ENCODE assay signal across 8 cellular contexts in the genomic region with DNA sequence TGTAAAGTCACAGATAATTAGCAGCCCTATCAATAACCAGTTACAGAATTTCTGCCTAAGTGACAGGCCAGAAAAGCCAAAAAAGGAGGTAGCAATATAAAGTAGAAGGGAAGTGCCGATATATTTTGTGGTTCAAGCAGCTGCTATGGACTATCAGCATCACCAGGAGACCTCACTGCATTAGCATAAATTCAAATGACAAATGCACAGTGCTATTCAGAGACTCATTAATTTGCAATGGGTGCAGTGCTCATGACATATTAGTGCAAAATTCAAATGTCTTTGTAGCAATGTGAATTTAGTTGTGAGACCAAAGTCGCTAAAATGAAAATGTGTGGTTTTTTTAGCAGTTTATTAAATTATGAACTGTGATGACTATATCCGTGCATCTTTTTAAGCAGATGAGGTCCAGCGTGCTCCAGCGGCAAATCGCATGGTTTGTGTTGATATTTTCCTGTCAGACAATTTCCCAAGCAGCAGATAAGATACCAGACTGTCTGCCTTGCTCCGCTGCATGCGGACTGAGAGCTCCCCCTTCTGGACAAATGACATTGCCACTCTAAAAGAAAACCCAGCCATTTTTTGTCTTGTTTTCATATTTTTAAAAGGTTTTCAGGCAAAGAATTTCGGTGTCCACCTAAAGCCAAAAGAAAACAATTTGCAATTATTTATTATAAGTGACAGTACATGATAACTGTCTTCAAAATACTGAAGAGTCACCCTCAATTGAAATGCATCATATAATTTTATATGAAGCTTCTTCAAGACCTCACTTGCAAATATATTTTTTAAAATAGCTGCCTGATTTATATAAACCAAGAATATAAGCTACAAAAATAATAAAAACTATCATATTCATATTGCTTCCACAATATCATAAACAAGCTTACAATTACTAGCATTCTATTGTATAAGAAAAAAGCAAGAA.
DNase-seq lines count a peak whose midpoint lies in the region; ATAC-seq and TF ChIP-seq lines count a peak whose summit lies in the region.

No MANE protein-coding gene starts in this region.

- TF ChIP-seq CTCF in brain (conservative IDR thresholded peaks at IDR 0.05), result peak; percentile 93 to 99

- no peak overlapping the region for H3K4me3 ChIP-seq in HAP-1

- H3K27me3 Mint-ChIP-seq in brain (peaks cover 6% of the 10 kb centered on the region), immature natural killer cell (ENCODE audit: low read depth in 3 of 3) (peaks cover 0 to 4% (median 2%) of the 10 kb centered on the region in 3 donors)

- no peaks in the 10 kb centered on the region for H3K9me3 Mint-ChIP-seq in brain
- H3K9me3 Mint-ChIP-seq in immature natural killer cell, result no peaks in the 10 kb centered on the region

- H3K4me3 Mint-ChIP-seq in brain (peak overlapping the region; percentile 9 to 81 (median 67)), immature natural killer cell (no peak overlapping the region)

- in situ Hi-C loops in HAP-1 (cut with MboI; ENCODE audit: low sequenced_read_pairs), result no loop called here

- H3K27ac Mint-ChIP-seq in brain (peak overlapping the region; percentile 42 to 88 (median 70)), immature natural killer cell (no peak overlapping the region)

- peak; percentile 66 for DNase-seq in ELR (ENCODE audit: low read depth)
- DNase-seq in HAP-1 (ENCODE audit: low spot score in 2 of 2), result peak; percentile 78 to 80
- peak; percentile 41 for DNase-seq in NCI-H1105 (lab: John Stamatoyannopoulos, UW)
- DNase-seq in T follicular helper cell (ENCODE audit: low read depth), result peak; percentile 4
- peak; percentile 37 to 46 (median 38) for DNase-seq in immature natural killer cell
- DNase-seq in stimulated activated CD4-positive, alpha-beta T cell treated with anti-CD3 and anti-CD28 coated beads, Interleukin-12 subunit alpha, Interleukin-12 subunit beta, amount 100 ng/mL, for 24 hours (ENCODE audit: low read depth in 2 of 2), result peak; percentile 2 to 31

- ATAC-seq in GM19395 (IDR thresholded peaks at IDR 0.05; ENCODE audit: unreplicated experiment), result no peak

- no peaks in the 10 kb centered on the region for H3K36me3 Mint-ChIP-seq in brain
- no peaks in the 10 kb centered on the region for H3K36me3 Mint-ChIP-seq in immature natural killer cell

- H3K4me1 Mint-ChIP-seq in brain (peaks cover 47% of the 10 kb centered on the region), immature natural killer cell (no peaks in the 10 kb centered on the region)

- no peaks in the 10 kb centered on the region for H3K36me3 ChIP-seq in HAP-1 (replicated peaks)

- H3K9me3 ChIP-seq in HAP-1, result no peaks in the 10 kb centered on the region

- H3K27me3 ChIP-seq in HAP-1 (ENCODE audit: low read depth), result no peaks in the 10 kb centered on the region

- H3K4me1 ChIP-seq in HAP-1, result peaks cover 3% of the 10 kb centered on the region; the same call in 1 of the 2 replicates

Comparison
In these comparisons a context has a peak if more than half of its experiments do, and no peak if none do; other contexts are left out.
1. DNase-seq: peak in every context shown above with its lines; median percentile 79 in HAP-1; 66 in ELR; 41 in NCI-H1105; 38 in immature natural killer cell; 16 in stimulated activated CD4-positive, alpha-beta T cell treated with anti-CD3 and anti-CD28 coated beads, Interleukin-12 subunit alpha, Interleukin-12 subunit beta, amount 100 ng/mL, for 24 hours; 4 in T follicular helper cell.
2. H3K27ac Mint-ChIP-seq: peak in brain (5 of 5); none in immature natural killer cell (0 of 6).
3. H3K4me3 Mint-ChIP-seq: peak in brain (5 of 5); none in immature natural killer cell (0 of 5).